Comparison of ENCODE assay signal across 8 cellular contexts in the genomic region with DNA sequence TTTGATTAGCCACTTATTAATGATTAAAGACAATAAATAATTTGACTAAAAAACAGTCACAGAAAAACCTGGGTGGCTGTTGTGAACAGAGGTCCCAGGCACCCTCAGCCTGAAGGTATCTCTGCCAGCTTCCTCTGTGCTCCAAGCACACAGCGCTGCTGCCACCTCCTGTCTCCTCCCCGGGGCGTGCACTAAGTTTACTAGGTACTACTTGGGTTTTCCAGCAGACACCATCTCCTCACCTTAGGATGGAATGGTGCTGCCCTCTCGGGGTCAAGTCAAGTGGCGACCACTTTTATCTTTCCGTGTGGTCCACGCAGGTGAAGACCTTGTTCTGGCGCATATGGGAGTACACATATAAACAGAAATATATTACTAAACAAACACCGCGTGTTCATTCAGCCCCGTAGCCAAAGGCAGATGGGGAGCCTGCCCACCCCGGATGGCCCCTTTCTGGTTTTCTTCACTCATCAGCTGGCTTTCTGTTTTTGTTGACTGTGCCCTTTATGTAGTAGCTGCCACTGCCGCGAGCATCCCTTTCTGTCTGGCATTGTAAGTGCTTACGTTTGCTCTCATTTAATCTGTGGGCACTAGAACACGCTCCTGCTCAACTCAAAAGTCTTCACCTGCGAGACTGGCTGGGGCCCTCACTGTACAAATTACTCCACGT.
A peak's percentile ranks its signal among the peaks of the same experiment; 100 is the strongest.
DNase-seq lines count a peak whose midpoint lies in the region; TF ChIP-seq lines count a peak whose summit lies in the region.

No MANE protein-coding gene starts in this region.

- no peaks in the 10 kb centered on the region for H3K9me3 ChIP-seq in iPS DF 6.9 (ENCODE audit: control insufficient read depth, insufficient read depth, low read length)

- H3K4me3 Mint-ChIP-seq in activated T-cell treated with anti-CD3 and anti-CD28 coated beads, Interleukin-2, amount 50 U/mL, for 24 hours = no peak overlapping the region
- no peak overlapping the region for H3K4me3 Mint-ChIP-seq in activated T-helper 2 cell treated with anti-CD3 and anti-CD28 coated beads, Interferon-gamma antibody, Interleukin-2, Interleukin-4, amounts not matched to agents 10 μg/mL and 5 μg/mL and 100 μg/mL, durations not matched to agents 14 hours and 24 hours and 36 hours (ENCODE audit: low read depth)

- no CpG with 5 or more reads among the region's 18 CpGs for WGBS in iPS DF 6.9 (ENCODE audit: insufficient coverage, insufficient read length)

- TF ChIP-seq CTCF in LNCAP (IDR thresholded peaks at IDR 0.05) = peak; percentile 78

- no peaks in the 10 kb centered on the region for H3K9me3 Mint-ChIP-seq in activated T-cell treated with anti-CD3 and anti-CD28 coated beads, Interleukin-2, amount 50 U/mL, for 24 hours
- no peaks in the 10 kb centered on the region for H3K9me3 Mint-ChIP-seq in activated T-helper 2 cell treated with anti-CD3 and anti-CD28 coated beads, Interferon-gamma antibody, Interleukin-2, Interleukin-4, amounts not matched to agents 10 μg/mL and 5 μg/mL and 100 μg/mL, durations not matched to agents 14 hours and 24 hours and 36 hours

- no peaks in the 10 kb centered on the region for H3K4me1 ChIP-seq in iPS DF 6.9 (ENCODE audit: control insufficient read depth, insufficient read depth, low read length)

- no peaks in the 10 kb centered on the region for H3K27me3 ChIP-seq in iPS DF 6.9 (ENCODE audit: control insufficient read depth, insufficient read depth, low read length)

- no peak overlapping the region for H3K4me3 ChIP-seq in iPS DF 6.9 (ENCODE audit: low read length)

- no peaks in the 10 kb centered on the region for H3K27me3 Mint-ChIP-seq in activated T-cell treated with anti-CD3 and anti-CD28 coated beads, Interleukin-2, amount 50 U/mL, for 24 hours
- no peaks in the 10 kb centered on the region for H3K27me3 Mint-ChIP-seq in activated T-helper 2 cell treated with anti-CD3 and anti-CD28 coated beads, Interferon-gamma antibody, Interleukin-2, Interleukin-4, amounts not matched to agents 10 μg/mL and 5 μg/mL and 100 μg/mL, durations not matched to agents 14 hours and 24 hours and 36 hours (ENCODE audit: low read depth)

- intact Hi-C loops in activated T-helper 2 cell treated with anti-CD3 and anti-CD28 coated beads, Interferon-gamma antibody, Interleukin-2, Interleukin-4, amounts not matched to agents 10 μg/mL and 5 μg/mL and 100 μg/mL, durations not matched to agents 14 hours and 24 hours and 36 hours (cut with micrococcal nuclease) = no loop called here

- peaks cover 86% of the 10 kb centered on the region for H3K36me3 Mint-ChIP-seq in activated T-cell treated with anti-CD3 and anti-CD28 coated beads, Interleukin-2, amount 50 U/mL, for 24 hours (ENCODE audit: low read depth)
- H3K36me3 Mint-ChIP-seq in activated T-helper 2 cell treated with anti-CD3 and anti-CD28 coated beads, Interferon-gamma antibody, Interleukin-2, Interleukin-4, amounts not matched to agents 10 μg/mL and 5 μg/mL and 100 μg/mL, durations not matched to agents 14 hours and 24 hours and 36 hours (ENCODE audit: low read depth) = peaks cover 43% of the 10 kb centered on the region

- DNase-seq in D341Med (ENCODE audit: low spot score) (peak; percentile 47), iPS DF 6.9 (ENCODE audit: low read depth, low spot score) (peak; percentile 64)
- no peak for DNase-seq in activated T-cell treated with anti-CD3 and anti-CD28 coated beads, Interleukin-2, amount 50 U/mL, for 24 hours
- no peak for DNase-seq in NK-92 treated with Interleukin-12 subunit alpha and Interleukin-12 subunit beta, amount 100 ng/mL, for 24 hours (lab: John Stamatoyannopoulos, UW)
- DNase-seq in activated T-helper 2 cell treated with anti-CD3 and anti-CD28 coated beads, Interferon-gamma antibody, Interleukin-2, Interleukin-4, amounts not matched to agents 10 μg/mL and 5 μg/mL and 100 μg/mL, durations not matched to agents 14 hours and 24 hours and 36 hours (ENCODE audit: low spot score) = no peak
- no peak for DNase-seq in stimulated activated CD4-positive, alpha-beta T cell treated with anti-CD3 and anti-CD28 coated beads, Interleukin-2, amount 100 ng/mL, for 24 hours
- DNase-seq in effector CD8-positive, alpha-beta T cell (lab: John Stamatoyannopoulos, UW) = no peak

- no peak overlapping the region for H3K27ac ChIP-seq in iPS DF 6.9 (ENCODE audit: low read length)

- peaks cover 4% of the 10 kb centered on the region; the same call in 1 of the 2 replicates for H3K36me3 ChIP-seq in iPS DF 6.9 (ENCODE audit: control insufficient read depth, insufficient read depth, low read length)

- peaks cover 3% of the 10 kb centered on the region for H3K4me1 Mint-ChIP-seq in activated T-cell treated with anti-CD3 and anti-CD28 coated beads, Interleukin-2, amount 50 U/mL, for 24 hours (ENCODE audit: low read depth)
- peaks cover 4% of the 10 kb centered on the region for H3K4me1 Mint-ChIP-seq in activated T-helper 2 cell treated with anti-CD3 and anti-CD28 coated beads, Interferon-gamma antibody, Interleukin-2, Interleukin-4, amounts not matched to agents 10 μg/mL and 5 μg/mL and 100 μg/mL, durations not matched to agents 14 hours and 24 hours and 36 hours (ENCODE audit: low read depth)

- H3K27ac Mint-ChIP-seq in activated T-cell treated with anti-CD3 and anti-CD28 coated beads, Interleukin-2, amount 50 U/mL, for 24 hours = peak overlapping the region; percentile 65
- no peak overlapping the region for H3K27ac Mint-ChIP-seq in activated T-helper 2 cell treated with anti-CD3 and anti-CD28 coated beads, Interferon-gamma antibody, Interleukin-2, Interleukin-4, amounts not matched to agents 10 μg/mL and 5 μg/mL and 100 μg/mL, durations not matched to agents 14 hours and 24 hours and 36 hours

Comparison
In these comparisons a context has a peak if more than half of its experiments do, and no peak if none do; other contexts are left out.
1. DNase-seq: peak in D341Med (single experiment) and iPS DF 6.9 (single experiment); none in activated T-cell treated with anti-CD3 and anti-CD28 coated beads, Interleukin-2, amount 50 U/mL, for 24 hours (single experiment), NK-92 treated with Interleukin-12 subunit alpha and Interleukin-12 subunit beta, amount 100 ng/mL, for 24 hours (single experiment), activated T-helper 2 cell treated with anti-CD3 and anti-CD28 coated beads, Interferon-gamma antibody, Interleukin-2, Interleukin-4, amounts not matched to agents 10 μg/mL and 5 μg/mL and 100 μg/mL, durations not matched to agents 14 hours and 24 hours and 36 hours (single experiment), stimulated activated CD4-positive, alpha-beta T cell treated with anti-CD3 and anti-CD28 coated beads, Interleukin-2, amount 100 ng/mL, for 24 hours (0 of 2) and effector CD8-positive, alpha-beta T cell (single experiment).